ENCODE assay signal across 9 cellular contexts in the genomic region with DNA sequence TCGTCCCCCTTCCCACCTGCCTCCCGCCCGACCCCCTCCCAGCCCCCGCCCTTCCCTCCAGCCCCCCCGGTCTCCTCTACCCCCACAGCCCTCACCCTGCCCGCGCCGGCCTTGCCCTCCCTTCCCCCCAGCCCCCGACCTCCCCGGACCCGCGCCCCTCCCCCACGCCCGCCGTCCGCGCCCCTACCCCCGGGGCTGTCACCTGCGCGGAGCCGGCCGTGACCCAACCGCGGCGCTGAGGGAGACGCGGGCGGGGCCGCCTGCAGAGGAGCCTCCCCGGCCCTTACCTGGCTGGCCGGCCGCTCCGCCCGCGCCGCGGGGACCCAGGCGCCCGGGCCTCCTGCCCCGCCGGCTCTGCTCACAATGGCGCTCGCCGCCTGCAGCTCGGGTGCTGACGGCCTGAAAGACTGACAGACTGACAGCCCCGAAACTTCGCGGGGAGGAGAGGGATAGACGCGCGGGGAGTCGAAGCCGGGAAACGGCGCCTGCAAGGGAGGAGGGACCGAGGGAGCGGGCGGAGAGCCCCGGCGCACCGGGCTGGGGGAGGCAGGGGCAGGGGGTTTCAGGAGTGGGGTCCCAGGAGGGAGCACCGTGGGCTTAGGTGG. TPM values are rescaled to one million over a fixed set of nuclear protein-coding genes. Genes with fewer than 3 reads are reported as not detected.
A peak's percentile ranks its signal among the peaks of the same experiment; 100 is the strongest.
DNase-seq lines count a peak whose midpoint lies in the region; TF ChIP-seq lines count a peak whose summit lies in the region.
"Had no signal": no experiment of that assay in that cellular context is flagged by ENCODE, and none has a peak within 500 bp of the region (broad histone marks: within the 10 kb centered on the region; RNA-seq: fewer than 3 reads in every experiment).

No MANE protein-coding gene starts in this region.

- TF ChIP-seq POLR2A in NB4 (IDR thresholded peaks at IDR 0.05; ENCODE audit: extremely low read depth, insufficient read length): no peak

- H3K4me1 ChIP-seq in BLaER1 (peaks cover 55% of the 10 kb centered on the region), iPS-20b (ENCODE audit: insufficient read depth, low read length) (peaks cover 6% of the 10 kb centered on the region; the same call in 1 of the 2 replicates)

- H3K36me3 Mint-ChIP-seq in activated naive CD8-positive, alpha-beta T cell treated with anti-CD3 and anti-CD28 coated beads for 36 hours: no peaks in the 10 kb centered on the region

- H3K4me2 ChIP-seq in BLaER1: peak overlapping the region; percentile 90

- no peak for TF ChIP-seq CTCF in NB4 (IDR thresholded peaks at IDR 0.05; ENCODE audit: low read depth, low read length)

- peaks cover 5% of the 10 kb centered on the region for H3K4me1 Mint-ChIP-seq in activated naive CD8-positive, alpha-beta T cell treated with anti-CD3 and anti-CD28 coated beads for 36 hours

- peaks cover 12% of the 10 kb centered on the region for H3K27me3 Mint-ChIP-seq in activated naive CD8-positive, alpha-beta T cell treated with anti-CD3 and anti-CD28 coated beads for 36 hours

- peak overlapping the region; percentile 77 for H3K4me3 ChIP-seq in BLaER1
- no peak overlapping the region for H3K4me3 ChIP-seq in NB4 (ENCODE audit: low read depth, low read length)
- peak overlapping the region; percentile 66; the same call in 1 of the 2 replicates for H3K4me3 ChIP-seq in iPS-20b (ENCODE audit: low read length)

- peak overlapping the region; percentile 77 for H3K4me3 Mint-ChIP-seq in activated naive CD8-positive, alpha-beta T cell treated with anti-CD3 and anti-CD28 coated beads for 36 hours

- H3K9ac ChIP-seq in BLaER1 (peak overlapping the region; percentile 79), iPS-20b (ENCODE audit: low read depth, low read length) (no peak overlapping the region)

- H3K36me3 ChIP-seq in BLaER1: peaks cover 27% of the 10 kb centered on the region
- no peaks in the 10 kb centered on the region for H3K36me3 ChIP-seq in iPS-20b (ENCODE audit: insufficient read depth, low read depth, low read length)

- H3K27ac ChIP-seq in BLaER1 (peak overlapping the region; percentile 79), iPS-20b (ENCODE audit: low read length) (no peak overlapping the region)
- H3K27ac ChIP-seq: epithelial cell of prostate had no signal

- DNase-seq in NB4 (ENCODE audit: low read depth) (peak; percentile 52), cerebellar cortex (ENCODE audit: low spot score) (no peak), HT-29 (ENCODE audit: low spot score) (no peak), NCI-H524 treated with DMSO at 0.1 percent for 48 hours (lab: John Stamatoyannopoulos, UW) (no peak)
- peak; percentile 30 for DNase-seq in activated naive CD8-positive, alpha-beta T cell treated with anti-CD3 and anti-CD28 coated beads for 36 hours
- peak; percentile 9 to 29 for DNase-seq in stimulated activated CD4-positive, alpha-beta T cell treated with anti-CD3 and anti-CD28 coated beads, Interleukin-4, amount 100 ng/mL, for 4 hours

- H3K27me3 ChIP-seq in BLaER1 (no peaks in the 10 kb centered on the region), iPS-20b (ENCODE audit: insufficient read depth, low read length) (peaks cover 66% of the 10 kb centered on the region)

- H3K9me3 Mint-ChIP-seq in activated naive CD8-positive, alpha-beta T cell treated with anti-CD3 and anti-CD28 coated beads for 36 hours: no peaks in the 10 kb centered on the region

- no peak overlapping the region for H3K27ac Mint-ChIP-seq in activated naive CD8-positive, alpha-beta T cell treated with anti-CD3 and anti-CD28 coated beads for 36 hours

- H3K9me3 ChIP-seq in BLaER1: no peaks in the 10 kb centered on the region
- H3K9me3 ChIP-seq in iPS-20b (ENCODE audit: insufficient read depth, low read depth, low read length): no peaks in the 10 kb centered on the region

- H4K20me1 ChIP-seq in BLaER1: peaks cover 20% of the 10 kb centered on the region

RNA-seq across cellular contexts. Expression of gene ZNF467, which starts 0.5 kb away (rescaled TPM):
- under 1 TPM; 0.21 to 0.22 TPM for total RNA-seq in activated naive CD8-positive, alpha-beta T cell treated with anti-CD3 and anti-CD28 coated beads for 36 hours
- 0.63 and 0.66 TPM in 2 replicates for total RNA-seq in HT-29 (2014; rRNA removed; shearing (Covaris generic))

Comparison
In these comparisons a context has a peak if more than half of its experiments do, and no peak if none do; other contexts are left out.
1. DNase-seq: peak in NB4 (single experiment), activated naive CD8-positive, alpha-beta T cell treated with anti-CD3 and anti-CD28 coated beads for 36 hours (single experiment) and stimulated activated CD4-positive, alpha-beta T cell treated with anti-CD3 and anti-CD28 coated beads, Interleukin-4, amount 100 ng/mL, for 4 hours (2 of 2); none in cerebellar cortex (single experiment), HT-29 (single experiment) and NCI-H524 treated with DMSO at 0.1 percent for 48 hours (single experiment).